Comparison of ENCODE assay signal across 1 cellular context in genomic region chr1:120178799-120179419, GRCh38.
TF ChIP-seq lines count a peak whose summit lies in the region.

No MANE protein-coding gene starts in this region.

TF ChIP-seq in HepG2, 621 proteins besides CTCF, POLR2A, EP300 and RAD21 (continued from another document):
- no peak for TF ChIP-seq RAD51 (IDR thresholded peaks at IDR 0.05; ENCODE audit: borderline replicate concordance)
- TF ChIP-seq, protein P1, sequence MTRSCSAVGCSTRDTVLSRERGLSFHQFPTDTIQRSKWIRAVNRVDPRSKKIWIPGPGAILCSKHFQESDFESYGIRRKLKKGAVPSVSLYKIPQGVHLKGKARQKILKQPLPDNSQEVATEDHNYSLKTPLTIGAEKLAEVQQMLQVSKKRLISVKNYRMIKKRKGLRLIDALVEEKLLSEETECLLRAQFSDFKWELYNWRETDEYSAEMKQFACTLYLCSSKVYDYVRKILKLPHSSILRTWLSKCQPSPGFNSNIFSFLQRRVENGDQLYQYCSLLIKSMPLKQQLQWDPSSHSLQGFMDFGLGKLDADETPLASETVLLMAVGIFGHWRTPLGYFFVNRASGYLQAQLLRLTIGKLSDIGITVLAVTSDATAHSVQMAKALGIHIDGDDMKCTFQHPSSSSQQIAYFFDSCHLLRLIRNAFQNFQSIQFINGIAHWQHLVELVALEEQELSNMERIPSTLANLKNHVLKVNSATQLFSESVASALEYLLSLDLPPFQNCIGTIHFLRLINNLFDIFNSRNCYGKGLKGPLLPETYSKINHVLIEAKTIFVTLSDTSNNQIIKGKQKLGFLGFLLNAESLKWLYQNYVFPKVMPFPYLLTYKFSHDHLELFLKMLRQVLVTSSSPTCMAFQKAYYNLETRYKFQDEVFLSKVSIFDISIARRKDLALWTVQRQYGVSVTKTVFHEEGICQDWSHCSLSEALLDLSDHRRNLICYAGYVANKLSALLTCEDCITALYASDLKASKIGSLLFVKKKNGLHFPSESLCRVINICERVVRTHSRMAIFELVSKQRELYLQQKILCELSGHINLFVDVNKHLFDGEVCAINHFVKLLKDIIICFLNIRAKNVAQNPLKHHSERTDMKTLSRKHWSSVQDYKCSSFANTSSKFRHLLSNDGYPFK (CRISPR knock-in tag; IDR thresholded peaks at IDR 0.05; ENCODE audit: borderline replicate concordance): no peak
- TF ChIP-seq NFYC (CRISPR knock-in tag; IDR thresholded peaks at IDR 0.05): no peak
